In genomic region chr2:217271813-217272212, GRCh38 we compare ENCODE assay signal across 1 cellular context.
A peak's percentile ranks its signal among the peaks of the same experiment; 100 is the strongest.
TF ChIP-seq lines count a peak whose summit lies in the region.

No MANE protein-coding gene starts in this region.

TF ChIP-seq in H1, 55 proteins besides CTCF, POLR2A, EP300 and RAD21:
- TF ChIP-seq SAP30 (IDR thresholded peaks at IDR 0.05; ENCODE audit: insufficient read depth, insufficient replicate concordance, low read length) (no peak), CEBPB (IDR thresholded peaks at IDR 0.05; ENCODE audit: low read depth, low read length) (no peak), EZH2 (IDR thresholded peaks at IDR 0.05; ENCODE audit: low read depth, low read length, severe bottlenecking) (peak; percentile 20), CREB1 (IDR thresholded peaks at IDR 0.05) (no peak), SUZ12 (IDR thresholded peaks at IDR 0.05; ENCODE audit: low read length) (0 out of 2 replicates have a peak, but pooled peaks have one; percentile 24)
